Comparison of ENCODE assay signal across 10 cellular contexts in genomic region chr16:15960124-15960971, GRCh38. TPM values are rescaled to one million over a fixed set of nuclear protein-coding genes. Genes with fewer than 3 reads are reported as not detected.
DNase-seq lines count a peak whose midpoint lies in the region; ATAC-seq and TF ChIP-seq lines count a peak whose summit lies in the region.
"Had no signal": no experiment of that assay in that cellular context is flagged by ENCODE, and none has a peak within 500 bp of the region (broad histone marks: within the 10 kb centered on the region; RNA-seq: fewer than 3 reads in every experiment).

No MANE protein-coding gene starts in this region.

- no peak overlapping the region for H3K27ac ChIP-seq in endodermal cell (ENCODE audit: low read depth, low read length)

- 86 to 96% methylated on average over 11 to 12 of the region's 12 CpGs for WGBS in endodermal cell (ENCODE audit: insufficient coverage in 1 of 2, insufficient read length in 1 of 2), 2 experiments

- no peak for TF ChIP-seq CTCF in endodermal cell (conservative IDR thresholded peaks at IDR 0.05)

- peaks cover 6% of the 10 kb centered on the region for H3K4me1 ChIP-seq in endodermal cell (ENCODE audit: control insufficient read depth, insufficient read depth, low read length)

- DNase-seq in activated CD8-positive, alpha-beta memory T cell treated with anti-CD3 and anti-CD28 coated beads, Interleukin-2, amount 10 ng/mL, durations not matched to agents 7 days and 5 days: peak; percentile 54
- DNase-seq in activated CD8-positive, alpha-beta memory T cell treated with anti-CD3 and anti-CD28 coated beads for 24 hours: no peak
- DNase-seq in T-cell: no peak
- DNase-seq in endodermal cell: no peak
- peak; percentile 32 for DNase-seq in stimulated activated CD8-positive, alpha-beta memory T cell treated with anti-CD3 and anti-CD28 coated beads, Interleukin-4, amount 100 ng/mL, for 48 hours
- no peak for DNase-seq in NCI-H510A (lab: John Stamatoyannopoulos, UW)
- no peak for DNase-seq in NK-92 (lab: John Stamatoyannopoulos, UW; ENCODE audit: unreplicated experiment)
- DNase-seq: cerebellar nuclear complex, EL had no signal

- peaks cover 2% of the 10 kb centered on the region for H3K36me3 ChIP-seq in endodermal cell (ENCODE audit: control insufficient read depth, insufficient read depth, low read length)

- H3K9me3 Mint-ChIP-seq in activated CD8-positive, alpha-beta memory T cell treated with anti-CD3 and anti-CD28 coated beads, Interleukin-2, amount 10 ng/mL, durations not matched to agents 7 days and 5 days (ENCODE audit: low read depth): peaks cover 18% of the 10 kb centered on the region
- H3K9me3 Mint-ChIP-seq in T-cell (peaks cover 2 to 12% (median 3%) of the 10 kb centered on the region in 3 donors), endodermal cell (peaks cover 29% of the 10 kb centered on the region)

- ATAC-seq in activated CD8-positive, alpha-beta memory T cell treated with anti-CD3 and anti-CD28 coated beads, Interleukin-2, amount 10 ng/mL, durations not matched to agents 7 days and 5 days: no peak
- ATAC-seq in T-cell (replicated peaks in 1 of 4): no peak
- ATAC-seq in GM18520 (IDR thresholded peaks at IDR 0.05; ENCODE audit: unreplicated experiment): no peak

- peak overlapping the region; percentile 99 for H3K27ac Mint-ChIP-seq in activated CD8-positive, alpha-beta memory T cell treated with anti-CD3 and anti-CD28 coated beads, Interleukin-2, amount 10 ng/mL, durations not matched to agents 7 days and 5 days
- peak overlapping the region; percentile 96 to 99 for H3K27ac Mint-ChIP-seq in T-cell
- peak overlapping the region; percentile 59 for H3K27ac Mint-ChIP-seq in endodermal cell

- H3K4me3 ChIP-seq in endodermal cell (ENCODE audit: low read length): no peak overlapping the region

- H3K27me3 ChIP-seq in endodermal cell (ENCODE audit: control insufficient read depth, insufficient read depth, low read length, poor library complexity, severe bottlenecking): no peaks in the 10 kb centered on the region

- H3K36me3 Mint-ChIP-seq in activated CD8-positive, alpha-beta memory T cell treated with anti-CD3 and anti-CD28 coated beads, Interleukin-2, amount 10 ng/mL, durations not matched to agents 7 days and 5 days: peaks cover 39% of the 10 kb centered on the region
- H3K36me3 Mint-ChIP-seq in T-cell (peaks cover 15% of the 10 kb centered on the region), endodermal cell (ENCODE audit: low read depth) (peaks cover 27% of the 10 kb centered on the region)

- POLR2A ChIA-PET in T-cell (lab: Charles Lee): interaction anchor here in 1 of 2 donors (1.9 kb wide), 1 partner anchor 10 kb away, joined by 21 read pairs; no protein-coding TSS in a partner anchor

- no peaks in the 10 kb centered on the region for H3K27me3 Mint-ChIP-seq in activated CD8-positive, alpha-beta memory T cell treated with anti-CD3 and anti-CD28 coated beads, Interleukin-2, amount 10 ng/mL, durations not matched to agents 7 days and 5 days
- no peaks in the 10 kb centered on the region for H3K27me3 Mint-ChIP-seq in T-cell
- no peaks in the 10 kb centered on the region for H3K27me3 Mint-ChIP-seq in endodermal cell (ENCODE audit: insufficient read depth)

- H3K9ac ChIP-seq in endodermal cell (ENCODE audit: extremely low read depth, low read length, poor library complexity, severe bottlenecking): no peak overlapping the region

- H3K4me3 Mint-ChIP-seq in activated CD8-positive, alpha-beta memory T cell treated with anti-CD3 and anti-CD28 coated beads, Interleukin-2, amount 10 ng/mL, durations not matched to agents 7 days and 5 days: peak overlapping the region; percentile 43
- H3K4me3 Mint-ChIP-seq in T-cell (peak overlapping the region; percentile 56 to 76 (median 61)), endodermal cell (no peak overlapping the region)

- peaks cover 76% of the 10 kb centered on the region for H3K4me1 Mint-ChIP-seq in activated CD8-positive, alpha-beta memory T cell treated with anti-CD3 and anti-CD28 coated beads, Interleukin-2, amount 10 ng/mL, durations not matched to agents 7 days and 5 days
- peaks cover 86 to 88% (median 87%) of the 10 kb centered on the region in 3 donors for H3K4me1 Mint-ChIP-seq in T-cell
- H3K4me1 Mint-ChIP-seq in endodermal cell: peaks cover 21% of the 10 kb centered on the region

- CTCF ChIA-PET in activated CD8-positive, alpha-beta memory T cell treated with anti-CD3 and anti-CD28 coated beads, Interleukin-2, amount 10 ng/mL, durations not matched to agents 7 days and 5 days (lab: Charles Lee): interaction anchor here (0.9 to 3.2 kb wide), 3 partner anchors 10 to 72 kb away, joined by 3 to 11 read pairs (median 4); partner anchors contain the start of gene CEP20
- CTCF ChIA-PET in T-cell (lab: Charles Lee): interaction anchor here (0.6 to 0.7 kb wide), 3 partner anchors 18 to 317 kb away, joined by 3 to 9 read pairs (median 4); partner anchors contain the start of gene MARF1 (in 1 of the 2)

- peaks cover 24% of the 10 kb centered on the region for H3K9me3 ChIP-seq in endodermal cell (ENCODE audit: control insufficient read depth, low read length)

RNA-seq across cellular contexts. Expression of gene ABCC1, which starts 10.9 kb away (rescaled TPM):
- 10 to 100 TPM; 54.9 to 76.8 TPM for total RNA-seq in activated CD8-positive, alpha-beta memory T cell treated with anti-CD3 and anti-CD28 coated beads, Interleukin-2, amount 10 ng/mL, durations not matched to agents 7 days and 5 days
- total RNA-seq in T-cell: 10 to 100 TPM; 59.4 to 68.1 (median 63.0) TPM
- 10 to 100 TPM; 47.1 to 51.2 TPM for total RNA-seq in endodermal cell
- polyA plus RNA-seq in endodermal cell (2013, experiment 1 of 2): 32.4 TPM
- 31.2 TPM for polyA plus RNA-seq in endodermal cell (2013, experiment 2 of 2)

Comparison
In these comparisons a context has a peak if more than half of its experiments do, and no peak if none do; other contexts are left out.
1. DNase-seq: peak in activated CD8-positive, alpha-beta memory T cell treated with anti-CD3 and anti-CD28 coated beads, Interleukin-2, amount 10 ng/mL, durations not matched to agents 7 days and 5 days (single experiment) and stimulated activated CD8-positive, alpha-beta memory T cell treated with anti-CD3 and anti-CD28 coated beads, Interleukin-4, amount 100 ng/mL, for 48 hours (single experiment); none in activated CD8-positive, alpha-beta memory T cell treated with anti-CD3 and anti-CD28 coated beads for 24 hours (single experiment), T-cell (0 of 34), endodermal cell (single experiment), NCI-H510A (single experiment) and NK-92 (single experiment).
2. Peak in every context shown above with its lines, with median percentiles within 50 percentile points of each other: H3K27ac Mint-ChIP-seq.